11 cellular contexts compared by ENCODE assay signal in genomic region chr6:134289204-134289575, GRCh38. TPM values are rescaled to one million over a fixed set of nuclear protein-coding genes. Genes with fewer than 3 reads are reported as not detected.
DNase-seq lines count a peak whose midpoint lies in the region; ATAC-seq lines count a peak whose summit lies in the region.
"Had no signal": no experiment of that assay in that cellular context is flagged by ENCODE, and none has a peak within 500 bp of the region (broad histone marks: within the 10 kb centered on the region; RNA-seq: fewer than 3 reads in every experiment).

No MANE protein-coding gene starts in this region.

- H3K36me3 Mint-ChIP-seq in activated T-helper 2 cell treated with anti-CD3 and anti-CD28 coated beads, Interferon-gamma antibody, Interleukin-2, Interleukin-4, amounts not matched to agents 10 μg/mL and 5 μg/mL and 100 μg/mL, durations not matched to agents 14 hours and 24 hours and 36 hours (ENCODE audit: low read depth), result peaks cover 7% of the 10 kb centered on the region
- H3K36me3 Mint-ChIP-seq in memory B cell, result no peaks in the 10 kb centered on the region

- no peaks in the 10 kb centered on the region for H3K27me3 Mint-ChIP-seq in activated T-helper 2 cell treated with anti-CD3 and anti-CD28 coated beads, Interferon-gamma antibody, Interleukin-2, Interleukin-4, amounts not matched to agents 10 μg/mL and 5 μg/mL and 100 μg/mL, durations not matched to agents 14 hours and 24 hours and 36 hours (ENCODE audit: low read depth)
- no peaks in the 10 kb centered on the region for H3K27me3 Mint-ChIP-seq in memory B cell

- ATAC-seq in memory B cell (ENCODE audit: low read depth), result no peak
- ATAC-seq in GM21723 (IDR thresholded peaks at IDR 0.05; ENCODE audit: unreplicated experiment), result no peak
- ATAC-seq in GM21447 (IDR thresholded peaks at IDR 0.05; ENCODE audit: unreplicated experiment), result no peak
- ATAC-seq: gastrocnemius medialis had no signal

- no peaks in the 10 kb centered on the region for H3K9me3 Mint-ChIP-seq in activated T-helper 2 cell treated with anti-CD3 and anti-CD28 coated beads, Interferon-gamma antibody, Interleukin-2, Interleukin-4, amounts not matched to agents 10 μg/mL and 5 μg/mL and 100 μg/mL, durations not matched to agents 14 hours and 24 hours and 36 hours
- no peaks in the 10 kb centered on the region for H3K9me3 Mint-ChIP-seq in memory B cell

- H3K4me1 Mint-ChIP-seq in activated T-helper 2 cell treated with anti-CD3 and anti-CD28 coated beads, Interferon-gamma antibody, Interleukin-2, Interleukin-4, amounts not matched to agents 10 μg/mL and 5 μg/mL and 100 μg/mL, durations not matched to agents 14 hours and 24 hours and 36 hours (ENCODE audit: low read depth), result peaks cover 33% of the 10 kb centered on the region
- peaks cover 14% of the 10 kb centered on the region for H3K4me1 Mint-ChIP-seq in memory B cell

- no peak overlapping the region for H3K4me3 Mint-ChIP-seq in activated T-helper 2 cell treated with anti-CD3 and anti-CD28 coated beads, Interferon-gamma antibody, Interleukin-2, Interleukin-4, amounts not matched to agents 10 μg/mL and 5 μg/mL and 100 μg/mL, durations not matched to agents 14 hours and 24 hours and 36 hours (ENCODE audit: low read depth)
- no peak overlapping the region for H3K4me3 Mint-ChIP-seq in memory B cell

- H3K27ac Mint-ChIP-seq in activated T-helper 2 cell treated with anti-CD3 and anti-CD28 coated beads, Interferon-gamma antibody, Interleukin-2, Interleukin-4, amounts not matched to agents 10 μg/mL and 5 μg/mL and 100 μg/mL, durations not matched to agents 14 hours and 24 hours and 36 hours, result peak overlapping the region; percentile 96
- peak overlapping the region; percentile 77 for H3K27ac Mint-ChIP-seq in memory B cell

- intact Hi-C loops in activated T-helper 2 cell treated with anti-CD3 and anti-CD28 coated beads, Interferon-gamma antibody, Interleukin-2, Interleukin-4, amounts not matched to agents 10 μg/mL and 5 μg/mL and 100 μg/mL, durations not matched to agents 14 hours and 24 hours and 36 hours (cut with micrococcal nuclease), result loop anchor here (2.0 to 10.0 kb wide), 9 partner anchors 64 to 798 kb away; no protein-coding TSS in a partner anchor

- DNase-seq in A172 (ENCODE audit: low spot score), result peak; percentile 32
- DNase-seq in ELR (ENCODE audit: low read depth), result peak; percentile 78
- no peak for DNase-seq in activated T-helper 2 cell treated with anti-CD3 and anti-CD28 coated beads, Interferon-gamma antibody, Interleukin-2, Interleukin-4, amounts not matched to agents 10 μg/mL and 5 μg/mL and 100 μg/mL, durations not matched to agents 14 hours and 24 hours and 36 hours (ENCODE audit: low spot score)
- no peak for DNase-seq in memory B cell (ENCODE audit: low spot score in 2 of 2)
- DNase-seq in iPS-NIHi7 (ENCODE audit: extremely low spot score), result no peak
- DNase-seq in COLO668 (lab: John Stamatoyannopoulos, UW; ENCODE audit: unreplicated experiment), result no peak
- DNase-seq: gastrocnemius medialis, NCI-H1048, NCI-H748 treated with DMSO at 0.1 percent for 48 hours had no signal

RNA-seq across cellular contexts. Expression of gene SGK1, which starts 28.7 kb away (rescaled TPM):
- total RNA-seq in A172 (2014; rRNA removed; shearing (Covaris generic)), result 161 and 209 TPM in 2 replicates
- 74.0 and 75.7 TPM in 2 replicates for total RNA-seq in activated T-helper 2 cell treated with anti-CD3 and anti-CD28 coated beads, Interferon-gamma antibody, Interleukin-2, Interleukin-4, amounts not matched to agents 10 μg/mL and 5 μg/mL and 100 μg/mL, durations not matched to agents 14 hours and 24 hours and 36 hours

Comparison
In these comparisons a context has a peak if more than half of its experiments do, and no peak if none do; other contexts are left out.
1. DNase-seq: peak in A172 (single experiment) and ELR (single experiment); none in activated T-helper 2 cell treated with anti-CD3 and anti-CD28 coated beads, Interferon-gamma antibody, Interleukin-2, Interleukin-4, amounts not matched to agents 10 μg/mL and 5 μg/mL and 100 μg/mL, durations not matched to agents 14 hours and 24 hours and 36 hours (single experiment), memory B cell (0 of 2), iPS-NIHi7 (single experiment) and COLO668 (single experiment).